Comparison of ENCODE assay signal across 8 cellular contexts in the genomic region with DNA sequence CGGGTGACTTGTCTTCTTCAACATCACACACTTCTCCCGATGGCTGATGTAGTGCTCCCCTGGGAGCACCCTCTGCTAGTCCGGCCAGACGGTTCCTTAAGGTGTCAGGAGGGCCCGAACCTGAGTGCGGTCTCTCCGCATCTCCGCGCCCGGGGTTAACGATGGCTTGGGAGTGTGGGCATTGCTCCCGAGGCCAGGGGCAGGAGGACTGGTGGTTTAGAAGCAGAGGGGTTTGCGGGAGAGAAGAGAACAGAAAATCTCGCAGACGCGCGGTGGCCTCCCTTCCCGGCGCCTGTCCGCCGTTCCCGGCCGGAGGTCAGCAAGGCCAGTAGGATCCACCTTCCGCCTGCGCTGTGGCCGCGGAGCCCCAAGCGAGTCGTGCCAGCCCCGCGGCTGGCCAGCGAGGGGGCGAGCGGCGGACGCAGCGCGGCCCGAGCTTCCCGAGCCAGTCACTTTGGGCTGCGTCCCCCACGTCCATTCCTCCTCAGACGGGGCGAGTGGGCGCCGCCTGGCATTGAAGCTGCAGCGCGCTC. TPM values are rescaled to one million over a fixed set of nuclear protein-coding genes. Genes with fewer than 3 reads are reported as not detected.
DNase-seq lines count a peak whose midpoint lies in the region; ATAC-seq and TF ChIP-seq lines count a peak whose summit lies in the region.

No MANE protein-coding gene starts in this region.

- peaks cover 85% of the 10 kb centered on the region for H3K27me3 Mint-ChIP-seq in T-helper 17 cell

- H3K4me2 ChIP-seq in osteoblast (ENCODE audit: insufficient read depth, low read length), result peak overlapping the region; percentile 91

- H3K4me3 Mint-ChIP-seq in T-helper 17 cell, result peak overlapping the region; percentile 83

- DNase-seq in GM13976 (ENCODE audit: low spot score) (peak; percentile 19), T-helper 17 cell (no peak), fibroblast of villous mesenchyme (ENCODE audit: low read depth) (peak; percentile 1), osteoblast (ENCODE audit: insufficient read length, low spot score, missing footprints) (no peak), SW 1271 (lab: John Stamatoyannopoulos, UW) (no peak)

- peaks cover 3% of the 10 kb centered on the region for H3K36me3 Mint-ChIP-seq in T-helper 17 cell (ENCODE audit: low read depth)

- H3K27ac ChIP-seq in osteoblast (ENCODE audit: low read depth, low read length), result no peak overlapping the region

- peaks cover 43% of the 10 kb centered on the region for H3K27me3 ChIP-seq in osteoblast (ENCODE audit: insufficient read depth, low read length)

- no peaks in the 10 kb centered on the region for H3K79me2 ChIP-seq in osteoblast (ENCODE audit: insufficient read depth, low read length)

- ATAC-seq in T-helper 17 cell (peak; percentile 32), HG02973 (IDR thresholded peaks at IDR 0.05; ENCODE audit: unreplicated experiment) (no peak), GM21717 (IDR thresholded peaks at IDR 0.05; ENCODE audit: unreplicated experiment) (no peak), HG03565 (IDR thresholded peaks at IDR 0.05; ENCODE audit: unreplicated experiment) (no peak)

- peaks cover 15% of the 10 kb centered on the region for H3K4me1 ChIP-seq in osteoblast (ENCODE audit: insufficient read depth, low read length)

- H3K4me1 Mint-ChIP-seq in T-helper 17 cell, result peaks cover 15% of the 10 kb centered on the region

- peak overlapping the region; percentile 89 for H2AFZ ChIP-seq in osteoblast (ENCODE audit: low read length)

- in situ Hi-C loops in GM13976 (cut with MboI; ENCODE audit: low sequenced_read_pairs, unreplicated experiment), result no loop called here

- H3K4me3 ChIP-seq in fibroblast of villous mesenchyme (ENCODE audit: low read depth, low read length) (peak overlapping the region; percentile 55), osteoblast (ENCODE audit: insufficient read depth, low read length) (peak overlapping the region; percentile 72)

- H3K36me3 ChIP-seq in osteoblast (ENCODE audit: insufficient read depth, low read length), result no peaks in the 10 kb centered on the region

- H4K20me1 ChIP-seq in osteoblast (ENCODE audit: insufficient read depth, low read length), result no peaks in the 10 kb centered on the region

- no peak for TF ChIP-seq CTCF in GM13976 (IDR thresholded peaks at IDR 0.05; ENCODE audit: borderline replicate concordance, control extremely low read depth, extremely low read depth, insufficient read depth, missing control alignments)
- no peak for TF ChIP-seq CTCF in fibroblast of villous mesenchyme (IDR thresholded peaks at IDR 0.05; ENCODE audit: insufficient read depth, low read depth, low read length)
- TF ChIP-seq CTCF in osteoblast (IDR thresholded peaks at IDR 0.05; ENCODE audit: extremely low read depth, low read depth, low read length), result no peak

- H3K9me3 ChIP-seq in T-helper 17 cell (ENCODE audit: control insufficient read depth, low read length, poor library complexity, severe bottlenecking), result no peaks in the 10 kb centered on the region
- no peaks in the 10 kb centered on the region for H3K9me3 ChIP-seq in osteoblast (ENCODE audit: low read depth, low read length)

- H3K27ac Mint-ChIP-seq in T-helper 17 cell, result no peak overlapping the region

RNA-seq across cellular contexts. Expression of a gene that starts 0.7 kb away (rescaled TPM):
- total RNA-seq in T-helper 17 cell, result not detected
- total RNA-seq in fibroblast of villous mesenchyme, result 0.32 and 2.6 TPM in 2 replicates
- total RNA-seq in osteoblast, result 8.0 and 8.3 TPM in 2 replicates

RNA-seq across cellular contexts. Expression of a gene that starts 25.6 kb away (rescaled TPM):
- 10 to 100 TPM; 58.0 to 64.2 TPM for total RNA-seq in T-helper 17 cell
- total RNA-seq in fibroblast of villous mesenchyme, result 64.7 and 65.6 TPM in 2 replicates
- 80.0 and 93.4 TPM in 2 replicates for total RNA-seq in osteoblast

RNA-seq across cellular contexts. Expression of a gene that starts 26.0 kb away (rescaled TPM):
- total RNA-seq in T-helper 17 cell (10 to 100 TPM; 44.5 to 45.0 TPM), fibroblast of villous mesenchyme (86.7 and 126 TPM in 2 replicates), osteoblast (109 and 131 TPM in 2 replicates)

Comparison
In these comparisons a context has a peak if more than half of its experiments do, and no peak if none do; other contexts are left out.
1. DNase-seq: peak in GM13976 (single experiment) and fibroblast of villous mesenchyme (single experiment); none in T-helper 17 cell (0 of 3), osteoblast (single experiment) and SW 1271 (0 of 2).